8 cellular contexts compared by ENCODE assay signal in genomic region chr19:11560404-11560988, GRCh38. TPM values are rescaled to one million over a fixed set of nuclear protein-coding genes. Genes with fewer than 3 reads are reported as not detected.
DNase-seq lines count a peak whose midpoint lies in the region; ATAC-seq, FAIRE-seq and TF ChIP-seq lines count a peak whose summit lies in the region.

No MANE protein-coding gene starts in this region.

- H2AFZ ChIP-seq in KMS-11 (ENCODE audit: low read depth): no peak overlapping the region

- FAIRE-seq in GM12892 (lab: Jason Lieb, UNC): peak; percentile 56

- H3K9me3 Mint-ChIP-seq in activated naive CD8-positive, alpha-beta T cell treated with anti-CD3 and anti-CD28 coated beads, Interleukin-2, amount 10 ng/mL, durations not matched to agents 7 days and 5 days: no peaks in the 10 kb centered on the region

- no peak overlapping the region for H3K27ac ChIP-seq in KMS-11
- peak overlapping the region; percentile 66; the same call in 1 of the 2 replicates for H3K27ac ChIP-seq in RWPE1

- CTCF ChIA-PET in RWPE1 (lab: Yijun Ruan, JAX): interaction anchor here (0.5 to 0.6 kb wide), 2 partner anchors 403 to 809 kb away, joined by 3 read pairs; no protein-coding TSS in a partner anchor

- peaks cover 12% of the 10 kb centered on the region for H3K79me2 ChIP-seq in KMS-11 (ENCODE audit: insufficient read depth, low read depth)

- POLR2A ChIA-PET in RWPE1 (lab: Yijun Ruan, JAX; ENCODE audit: low non-redundant PET): interaction anchor here (0.6 kb wide), 1 partner anchor 1118 kb away, joined by 5 read pairs; no protein-coding TSS in a partner anchor
- POLR2A ChIA-PET in activated naive CD8-positive, alpha-beta T cell treated with anti-CD3 and anti-CD28 coated beads, Interleukin-2, amount 10 ng/mL, durations not matched to agents 7 days and 5 days (lab: Charles Lee): interaction anchor here (0.9 to 2.7 kb wide), 4 partner anchors 18 to 79 kb away, joined by 3 to 9 read pairs (median 4); no protein-coding TSS in a partner anchor

- H3K27me3 Mint-ChIP-seq in activated naive CD8-positive, alpha-beta T cell treated with anti-CD3 and anti-CD28 coated beads, Interleukin-2, amount 10 ng/mL, durations not matched to agents 7 days and 5 days: no peaks in the 10 kb centered on the region

- peak; percentile 40 for DNase-seq in AG09319 (ENCODE audit: extremely low read depth, low read depth)
- peak; percentile 46 for DNase-seq in GM12892 (ENCODE audit: insufficient read length)
- peak; percentile 57 for DNase-seq in RWPE1 (ENCODE audit: low spot score)
- DNase-seq in activated naive CD8-positive, alpha-beta T cell treated with anti-CD3 and anti-CD28 coated beads, Interleukin-2, amount 10 ng/mL, durations not matched to agents 7 days and 5 days: no peak
- no peak for DNase-seq in left ventricle myocardium superior
- DNase-seq in skeletal muscle cell (ENCODE audit: low read depth): peak; percentile 47

- H3K36me3 ChIP-seq in KMS-11 (ENCODE audit: insufficient read depth): no peaks in the 10 kb centered on the region

- peaks cover 1% of the 10 kb centered on the region for H3K36me3 Mint-ChIP-seq in activated naive CD8-positive, alpha-beta T cell treated with anti-CD3 and anti-CD28 coated beads, Interleukin-2, amount 10 ng/mL, durations not matched to agents 7 days and 5 days

- TF ChIP-seq CTCF in AG09319 (IDR thresholded peaks at IDR 0.05; ENCODE audit: low read depth, low read length): peak; percentile 67
- peak; percentile 70 for TF ChIP-seq CTCF in KMS-11 (conservative IDR thresholded peaks at IDR 0.05; ENCODE audit: low read depth, low read length)
- peak; percentile 52 for TF ChIP-seq CTCF in RWPE1 (conservative IDR thresholded peaks at IDR 0.05; ENCODE audit: low read depth)

- peaks cover 12% of the 10 kb centered on the region for H3K4me1 ChIP-seq in KMS-11 (ENCODE audit: low read depth, poor library complexity, severe bottlenecking)

- H3K4me3 ChIP-seq in KMS-11 (IDR thresholded peaks at IDR 0.05; ENCODE audit: insufficient read depth, low read depth, low read length): no peak overlapping the region
- H3K4me3 ChIP-seq in skeletal muscle cell (ENCODE audit: low read depth, low read length): no peak overlapping the region

- peak; percentile 59 for ATAC-seq in activated naive CD8-positive, alpha-beta T cell treated with anti-CD3 and anti-CD28 coated beads, Interleukin-2, amount 10 ng/mL, durations not matched to agents 7 days and 5 days (ENCODE audit: low read depth)
- ATAC-seq in left ventricle myocardium superior (peak; percentile 41), HG02763 (IDR thresholded peaks at IDR 0.05; ENCODE audit: unreplicated experiment) (no peak)

- H3K9ac ChIP-seq in KMS-11: no peak overlapping the region

- H3K4me1 Mint-ChIP-seq in activated naive CD8-positive, alpha-beta T cell treated with anti-CD3 and anti-CD28 coated beads, Interleukin-2, amount 10 ng/mL, durations not matched to agents 7 days and 5 days: peaks cover 29% of the 10 kb centered on the region

- no peak for TF ChIP-seq POLR2A in GM12892 (IDR thresholded peaks at IDR 0.05; ENCODE audit: low read depth, low read length)

- H3K27me3 ChIP-seq in KMS-11 (ENCODE audit: insufficient read depth, low read depth): no peaks in the 10 kb centered on the region

- no peak overlapping the region; the same call in 1 of the 2 replicates for H3K4me2 ChIP-seq in KMS-11

- H4K20me1 ChIP-seq in KMS-11 (ENCODE audit: insufficient read depth): no peaks in the 10 kb centered on the region

- peak overlapping the region; percentile 69 for H3K4me3 Mint-ChIP-seq in activated naive CD8-positive, alpha-beta T cell treated with anti-CD3 and anti-CD28 coated beads, Interleukin-2, amount 10 ng/mL, durations not matched to agents 7 days and 5 days

- H3K27ac Mint-ChIP-seq in activated naive CD8-positive, alpha-beta T cell treated with anti-CD3 and anti-CD28 coated beads, Interleukin-2, amount 10 ng/mL, durations not matched to agents 7 days and 5 days: peak overlapping the region; percentile 64

- intact Hi-C loops in left ventricle myocardium superior (cut with micrococcal nuclease): no loop called here

RNA-seq across cellular contexts. Expression of gene ELOF1, which starts 1.5 kb away (rescaled TPM):
- polyA plus RNA-seq in GM12892 (2012; ENCODE audit: missing spikeins): 51.9 TPM
- 10 to 100 TPM; 47.0 to 49.0 TPM for total RNA-seq in activated naive CD8-positive, alpha-beta T cell treated with anti-CD3 and anti-CD28 coated beads, Interleukin-2, amount 10 ng/mL, durations not matched to agents 7 days and 5 days
- total RNA-seq in left ventricle myocardium superior: 36.0 TPM

RNA-seq across cellular contexts. Expression of gene ACP5, which starts 16.9 kb away (rescaled TPM):
- 37.1 TPM for polyA plus RNA-seq in GM12892 (2012; ENCODE audit: missing spikeins)
- 10 to 100 TPM; 32.0 to 35.0 TPM for total RNA-seq in activated naive CD8-positive, alpha-beta T cell treated with anti-CD3 and anti-CD28 coated beads, Interleukin-2, amount 10 ng/mL, durations not matched to agents 7 days and 5 days
- total RNA-seq in left ventricle myocardium superior: 2.5 TPM

RNA-seq across cellular contexts. Expression of gene CNN1, which starts 21.8 kb away (rescaled TPM):
- not detected for polyA plus RNA-seq in GM12892 (2012; ENCODE audit: missing spikeins)
- total RNA-seq in activated naive CD8-positive, alpha-beta T cell treated with anti-CD3 and anti-CD28 coated beads, Interleukin-2, amount 10 ng/mL, durations not matched to agents 7 days and 5 days: not detected
- total RNA-seq in left ventricle myocardium superior: 81.7 TPM

RNA-seq across cellular contexts. Expression of gene ECSIT, which starts 31.6 kb away (rescaled TPM):
- polyA plus RNA-seq in GM12892 (2012; ENCODE audit: missing spikeins): 14.4 TPM
- 10 to 100 TPM; 34.7 to 37.1 TPM for total RNA-seq in activated naive CD8-positive, alpha-beta T cell treated with anti-CD3 and anti-CD28 coated beads, Interleukin-2, amount 10 ng/mL, durations not matched to agents 7 days and 5 days
- 180 TPM for total RNA-seq in left ventricle myocardium superior

RNA-seq across cellular contexts. Expression of gene ZNF627, which starts 36.8 kb away (rescaled TPM):
- 8.3 TPM for polyA plus RNA-seq in GM12892 (2012; ENCODE audit: missing spikeins)
- 1 to 10 TPM; 9.0 to 9.6 TPM for total RNA-seq in activated naive CD8-positive, alpha-beta T cell treated with anti-CD3 and anti-CD28 coated beads, Interleukin-2, amount 10 ng/mL, durations not matched to agents 7 days and 5 days
- 5.2 TPM for total RNA-seq in left ventricle myocardium superior

Comparison
In these comparisons a context has a peak if more than half of its experiments do, and no peak if none do; other contexts are left out.
1. DNase-seq: peak in AG09319 (single experiment), GM12892 (single experiment), RWPE1 (single experiment) and skeletal muscle cell (single experiment); none in activated naive CD8-positive, alpha-beta T cell treated with anti-CD3 and anti-CD28 coated beads, Interleukin-2, amount 10 ng/mL, durations not matched to agents 7 days and 5 days (single experiment) and left ventricle myocardium superior (single experiment).
2. RNA of gene CNN1, which starts 21.8 kb away (total RNA-seq): 81.7 TPM in left ventricle myocardium superior (single experiment); not detected in activated naive CD8-positive, alpha-beta T cell treated with anti-CD3 and anti-CD28 coated beads, Interleukin-2, amount 10 ng/mL, durations not matched to agents 7 days and 5 days; every median in the first group is over 10 times any median in the second.
3. Peak in every context shown above with its lines, with median percentiles within 50 percentile points of each other: CTCF ChIP-seq.